In the genomic region with DNA sequence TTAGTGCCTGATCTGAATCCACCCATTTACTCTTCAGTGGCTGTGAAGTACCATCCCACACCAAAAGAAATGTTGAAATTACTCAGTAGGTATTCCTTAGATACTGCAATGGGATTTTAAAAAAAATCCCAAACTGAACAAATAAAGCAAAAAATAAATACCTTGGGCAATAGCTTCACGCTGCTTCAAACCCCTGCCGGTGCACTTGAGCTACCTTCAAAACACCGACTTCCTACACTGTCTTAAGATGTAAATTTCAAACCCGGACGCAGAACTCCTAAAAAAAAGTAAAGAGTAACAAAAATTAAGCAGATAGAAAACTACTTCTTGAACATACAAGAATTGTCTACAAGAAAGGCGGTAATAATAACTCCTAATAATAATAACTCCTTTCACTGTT, we compare ENCODE assay signal across 10 cellular contexts. TPM values are rescaled to one million over a fixed set of nuclear protein-coding genes. Genes with fewer than 3 reads are reported as not detected.
DNase-seq lines count a peak whose midpoint lies in the region; ATAC-seq and TF ChIP-seq lines count a peak whose summit lies in the region.
"Had no signal": no experiment of that assay in that cellular context is flagged by ENCODE, and none has a peak within 500 bp of the region (broad histone marks: within the 10 kb centered on the region; RNA-seq: fewer than 3 reads in every experiment).

No MANE protein-coding gene starts in this region.

- TF ChIP-seq CTCF in Caco-2 (IDR thresholded peaks at IDR 0.05; ENCODE audit: insufficient read depth in 1 of 2, low read depth in 1 of 2, low read length in 1 of 2, severe bottlenecking in 1 of 2, unreplicated experiment in 1 of 2) (no peak), glutamatergic neuron (IDR thresholded peaks at IDR 0.05; ENCODE audit: partially characterized antibody, unreplicated experiment) (no peak), progenitor cell of endocrine pancreas (IDR thresholded peaks at IDR 0.05; ENCODE audit: unreplicated experiment) (no peak)

- H3K36me3 ChIP-seq in Caco-2 (ENCODE audit: control insufficient read depth, insufficient read depth, low read length) = no peaks in the 10 kb centered on the region
- no peaks in the 10 kb centered on the region for H3K36me3 ChIP-seq in SK-N-MC (ENCODE audit: insufficient read depth, low read length)

- H3K27ac Mint-ChIP-seq in Caco-2 (ENCODE audit: unreplicated experiment) = peak overlapping the region; percentile 95
- peak overlapping the region; percentile 90 for H3K27ac Mint-ChIP-seq in glutamatergic neuron (ENCODE audit: unreplicated experiment)
- H3K27ac Mint-ChIP-seq in progenitor cell of endocrine pancreas = peak overlapping the region; percentile 8

- no peaks in the 10 kb centered on the region for H3K9me3 ChIP-seq in Caco-2
- no peaks in the 10 kb centered on the region for H3K9me3 ChIP-seq in SK-N-MC (ENCODE audit: low read depth, low read length)

- CTCF ChIA-PET in Caco-2 (lab: Charles Lee) = interaction anchor here (0.9 to 1.3 kb wide), 5 partner anchors 18 to 243 kb away, joined by 4 to 10 read pairs (median 5); no protein-coding TSS in a partner anchor

- ATAC-seq in GM21619 (IDR thresholded peaks at IDR 0.05; ENCODE audit: unreplicated experiment) = no peak
- ATAC-seq in HG02884 (IDR thresholded peaks at IDR 0.05; ENCODE audit: unreplicated experiment) = no peak

- peaks cover 17% of the 10 kb centered on the region for H3K4me1 Mint-ChIP-seq in Caco-2 (ENCODE audit: low read depth, unreplicated experiment)
- H3K4me1 Mint-ChIP-seq in glutamatergic neuron (ENCODE audit: low read depth, unreplicated experiment) = peaks cover 33% of the 10 kb centered on the region
- H3K4me1 Mint-ChIP-seq in progenitor cell of endocrine pancreas (ENCODE audit: low read depth) = peaks cover 12% of the 10 kb centered on the region

- H3K4me1 ChIP-seq in Caco-2 = no peaks in the 10 kb centered on the region

- H3K27ac ChIP-seq in SK-N-MC = no peak overlapping the region

- POLR2A ChIA-PET in Caco-2 (lab: Charles Lee) = interaction anchor here (0.7 to 2.7 kb wide), 4 partner anchors 10 to 166 kb away, joined by 3 to 18 read pairs (median 3); a partner anchor contains a TSS

- H3K4me3 ChIP-seq in Caco-2 (ENCODE audit: low read depth, low read length) = peak overlapping the region; percentile 56
- peak overlapping the region; percentile 73 for H3K4me3 ChIP-seq in SK-N-MC

- intact Hi-C loops in Caco-2 (cut with micrococcal nuclease; ENCODE audit: unreplicated experiment) = loop anchor here (5.0 kb wide), 3 partner anchors 53 to 433 kb away; a partner anchor contains a TSS

- H3K9ac ChIP-seq in SK-N-MC (ENCODE audit: insufficient read length) = peak overlapping the region; percentile 19

- no peaks in the 10 kb centered on the region for H3K27me3 ChIP-seq in Caco-2 (replicated peaks; ENCODE audit: control insufficient read depth, insufficient read depth, low read length)

- peak in 1 of 2 experiments; percentile 34 for DNase-seq in Caco-2
- no peak for DNase-seq in SK-N-MC (ENCODE audit: low read depth, low spot score)
- DNase-seq in glutamatergic neuron = no peak
- no peak for DNase-seq in progenitor cell of endocrine pancreas (ENCODE audit: low spot score, unreplicated experiment)
- DNase-seq in activated effector memory CD4-positive, alpha-beta T cell treated with Interleukin-2 at 50 U/mL for 16 hours = no peak
- DNase-seq in SW480 (ENCODE audit: low spot score) = no peak
- DNase-seq: NK-92 treated with Interleukin-12 subunit alpha and Interleukin-12 subunit beta, amount 100 ng/mL, for 24 hours; stimulated activated CD4-positive, alpha-beta T cell treated with anti-CD3 and anti-CD28 coated beads, Interleukin-2, amount 100 ng/mL, for 48 hours had no signal

- H3K36me3 Mint-ChIP-seq in Caco-2 (ENCODE audit: insufficient read depth, unreplicated experiment) (peaks cover 44% of the 10 kb centered on the region), glutamatergic neuron (ENCODE audit: unreplicated experiment) (peaks cover 4% of the 10 kb centered on the region), progenitor cell of endocrine pancreas (ENCODE audit: insufficient read depth) (no peaks in the 10 kb centered on the region)

- no peaks in the 10 kb centered on the region for H3K27me3 Mint-ChIP-seq in Caco-2 (ENCODE audit: insufficient read depth, unreplicated experiment)
- peaks cover 15% of the 10 kb centered on the region for H3K27me3 Mint-ChIP-seq in glutamatergic neuron (ENCODE audit: unreplicated experiment)
- H3K27me3 Mint-ChIP-seq in progenitor cell of endocrine pancreas = peaks cover 62% of the 10 kb centered on the region

- peak overlapping the region; percentile 94 for H3K4me3 Mint-ChIP-seq in Caco-2 (ENCODE audit: unreplicated experiment)
- H3K4me3 Mint-ChIP-seq in glutamatergic neuron (ENCODE audit: unreplicated experiment) = peak overlapping the region; percentile 89
- H3K4me3 Mint-ChIP-seq in progenitor cell of endocrine pancreas (ENCODE audit: low read depth) = peak overlapping the region; percentile 71

- H3K9me3 Mint-ChIP-seq in Caco-2 (ENCODE audit: unreplicated experiment) = peaks cover 9% of the 10 kb centered on the region
- peaks cover 5% of the 10 kb centered on the region for H3K9me3 Mint-ChIP-seq in glutamatergic neuron (ENCODE audit: unreplicated experiment)
- H3K9me3 Mint-ChIP-seq in progenitor cell of endocrine pancreas (ENCODE audit: low read depth) = no peaks in the 10 kb centered on the region

- BruUV-seq in Caco-2 (replicated peaks; lab: Mats Ljungman, UMichigan) = no TSS peak

RNA-seq across cellular contexts. Expression of a gene that starts 0.7 kb away (rescaled TPM):
- total RNA-seq in Caco-2 (2022) = 123 and 130 TPM in 2 replicates
- total RNA-seq in glutamatergic neuron (ENCODE audit: unreplicated experiment) = 17.7 TPM
- total RNA-seq in progenitor cell of endocrine pancreas = 0.16 and 0.29 TPM in 2 replicates

Comparison
In these comparisons a context has a peak if more than half of its experiments do, and no peak if none do; other contexts are left out.
1. H3K27ac Mint-ChIP-seq: peak in every context shown above with its lines; median percentile 95 in Caco-2; 90 in glutamatergic neuron; 8 in progenitor cell of endocrine pancreas.
2. RNA of a gene that starts 0.7 kb away (total RNA-seq): 123 to 130 TPM in Caco-2 and 17.7 TPM in glutamatergic neuron (single experiment); 0.16 to 0.29 TPM in progenitor cell of endocrine pancreas; every median in the first group is over 10 times any median in the second.
3. Peak in every context shown above with its lines, with median percentiles within 50 percentile points of each other: H3K4me3 Mint-ChIP-seq.